ENCODE assay signal across 8 cellular contexts in genomic region chr3:28241221-28242160, GRCh38. TPM values are rescaled to one million over a fixed set of nuclear protein-coding genes. Genes with fewer than 3 reads are reported as not detected.
DNase-seq lines count a peak whose midpoint lies in the region; TF ChIP-seq lines count a peak whose summit lies in the region.

CMC1 (plus strand) TSS chr3:28241619; CDS start chr3:28241794, 175 bp downstream.

- POLR2A ChIA-PET in activated CD8-positive, alpha-beta memory T cell treated with anti-CD3 and anti-CD28 coated beads for 36 hours (lab: Charles Lee) = interaction anchor here (0.6 to 1.3 kb wide), 3 partner anchors 108 to 529 kb away, joined by 3 to 4 read pairs (median 4); partner anchors contain the start of gene AZI2

- DNase-seq in CMK (ENCODE audit: low read depth) (peak; percentile 93), GM20000 (ENCODE audit: low spot score) (peak; percentile 92), HT-29 (ENCODE audit: low spot score) (peak; percentile 86), NOMO-1 (lab: John Stamatoyannopoulos, UW; ENCODE audit: unreplicated experiment in 2 of 2) (peak; percentile 92 to 96), medulla oblongata (ENCODE audit: extremely low spot score) (peak; percentile 98)
- DNase-seq in effector CD8-positive, alpha-beta T cell (lab: John Stamatoyannopoulos, UW) = peak; percentile 94
- peak; percentile 85 for DNase-seq in stimulated activated CD8-positive, alpha-beta memory T cell treated with anti-CD3 and anti-CD28 coated beads, Interleukin-12 subunit alpha, Interleukin-12 subunit beta, amount 100 ng/mL, for 1 hour (ENCODE audit: low read depth)

- no peak for TF ChIP-seq CTCF in GM20000 (IDR thresholded peaks at IDR 0.05; ENCODE audit: extremely low read depth, missing control alignments)

- CTCF ChIA-PET in activated CD8-positive, alpha-beta memory T cell treated with anti-CD3 and anti-CD28 coated beads for 36 hours (lab: Charles Lee) = no interaction called here

RNA-seq across cellular contexts. Expression of gene CMC1, which starts in this region (rescaled TPM):
- 4.4 and 4.6 TPM in 2 replicates for total RNA-seq in HT-29 (2014; rRNA removed; shearing (Covaris generic))
- 10 to 100 TPM; 31.3 to 32.8 TPM for total RNA-seq in activated CD8-positive, alpha-beta memory T cell treated with anti-CD3 and anti-CD28 coated beads for 36 hours

Comparison
In these comparisons a context has a peak if more than half of its experiments do, and no peak if none do; other contexts are left out.
1. Peak in every context shown above with its lines: DNase-seq.